ENCODE assay signal across 17 cellular contexts in genomic region chr16:5296163-5296562, GRCh38.
DNase-seq lines count a peak whose midpoint lies in the region; ATAC-seq, FAIRE-seq and TF ChIP-seq lines count a peak whose summit lies in the region.
"Had no signal": no experiment of that assay in that cellular context is flagged by ENCODE, and none has a peak within 500 bp of the region (broad histone marks: within the 10 kb centered on the region; RNA-seq: fewer than 3 reads in every experiment).

No MANE protein-coding gene starts in this region.

- no peak overlapping the region for H2BK15ac ChIP-seq in H9 (ENCODE audit: low read depth, low read length)

- H3K14ac ChIP-seq in H9 (ENCODE audit: insufficient read depth, low read length), result no peak overlapping the region

- ATAC-seq in GM18867 (IDR thresholded peaks at IDR 0.05; ENCODE audit: unreplicated experiment), result no peak
- ATAC-seq in pancreas, result no peak
- ATAC-seq: HCT116 had no signal

- no peak overlapping the region for H2AK5ac ChIP-seq in H9 (ENCODE audit: insufficient read length, low read length)

- no peak overlapping the region for H2BK120ac ChIP-seq in H9 (ENCODE audit: low read depth, low read length, poor library complexity, severe bottlenecking)

- no peak overlapping the region for H3K4me2 ChIP-seq in H9 (ENCODE audit: insufficient read depth, insufficient read length, low read length)
- H3K4me2 ChIP-seq in neural progenitor cell, result no peak overlapping the region

- no peaks in the 10 kb centered on the region for H3K23me2 ChIP-seq in H9 (ENCODE audit: insufficient read length, low read depth, low read length, poor library complexity, severe bottlenecking)

- H3K9me3 ChIP-seq in H9 (ENCODE audit: control insufficient read depth, low read depth, low read length), result no peaks in the 10 kb centered on the region
- H3K9me3 ChIP-seq in esophagus muscularis mucosa, result no peaks in the 10 kb centered on the region
- no peaks in the 10 kb centered on the region for H3K9me3 ChIP-seq in neural progenitor cell (ENCODE audit: low read depth)
- no peaks in the 10 kb centered on the region for H3K9me3 ChIP-seq in pancreas
- H3K9me3 ChIP-seq in uterus, result no peaks in the 10 kb centered on the region

- peaks cover 2 to 9% (median 8%) of the 10 kb centered on the region in 3 experiments; a peak in 4 of 7 replicates for H3K36me3 Mint-ChIP-seq in H9 (ENCODE audit: insufficient read depth in 1 of 3, low read depth in 3 of 3)
- H3K36me3 Mint-ChIP-seq in neural progenitor cell, result no peaks in the 10 kb centered on the region
- H3K36me3 Mint-ChIP-seq: CD4-positive, alpha-beta memory T cell had no signal

- H3K79me2 ChIP-seq in H9 (ENCODE audit: insufficient read depth, low read length) (no peaks in the 10 kb centered on the region), neural progenitor cell (ENCODE audit: low read depth) (no peaks in the 10 kb centered on the region)

- no peaks in the 10 kb centered on the region for H4K20me1 ChIP-seq in H9 (ENCODE audit: control insufficient read depth, insufficient read depth, insufficient read length)
- H4K20me1 ChIP-seq in neural progenitor cell (ENCODE audit: low read depth), result no peaks in the 10 kb centered on the region

- no peak overlapping the region for H2BK20ac ChIP-seq in H9 (ENCODE audit: low read depth, low read length, poor library complexity, severe bottlenecking)

- TF ChIP-seq POLR2A in esophagus muscularis mucosa (IDR thresholded peaks at IDR 0.05; ENCODE audit: low read depth) (no peak), uterus (IDR thresholded peaks at IDR 0.05) (no peak)

- H3K23ac ChIP-seq in H9 (ENCODE audit: insufficient read length, low read depth, low read length), result no peak overlapping the region

- H3K9ac ChIP-seq in H9 (ENCODE audit: extremely low read depth, insufficient read length, low read length) (no peak overlapping the region), neural progenitor cell (no peak overlapping the region)
- H3K9ac ChIP-seq: GM23248 had no signal

- H2BK5ac ChIP-seq in H9 (ENCODE audit: insufficient read length, low read length), result no peak overlapping the region

- H3F3A ChIP-seq in neural progenitor cell (ENCODE audit: low read depth), result peaks cover 4% of the 10 kb centered on the region

- H3K27me3 ChIP-seq in H9 (ENCODE audit: insufficient read depth, low read length) (no peaks in the 10 kb centered on the region), esophagus muscularis mucosa (no peaks in the 10 kb centered on the region), neural progenitor cell (no peaks in the 10 kb centered on the region), pancreas (peaks cover 0 to 4% (median 0%) of the 10 kb centered on the region in 4 donors), uterus (no peaks in the 10 kb centered on the region)

- no CpG with 5 or more reads among the region's 3 CpGs for WGBS in H9 (ENCODE audit: extremely low coverage, insufficient read length, low lambda C conversion rate)
- 61% methylated on average over 3 of the region's 3 CpGs for WGBS in esophagus muscularis mucosa
- 28 to 44% methylated on average over 3 of the region's 3 CpGs for WGBS in pancreas, 2 donors

- H3K9me3 Mint-ChIP-seq in H9 (peaks cover 0 to 5% of the 10 kb centered on the region in 2 experiments; a peak in 3 of 5 replicates), neural progenitor cell (peaks cover 3% of the 10 kb centered on the region)

- H3K4me3 ChIP-seq in esophagus muscularis mucosa, result no peak overlapping the region
- no peak overlapping the region for H3K4me3 ChIP-seq in neural progenitor cell
- no peak overlapping the region for H3K4me3 ChIP-seq in pancreas
- no peak overlapping the region for H3K4me3 ChIP-seq in uterus
- H3K4me3 ChIP-seq: GM23248 had no signal

- H3K18ac ChIP-seq in H9 (ENCODE audit: insufficient read length, low read depth, low read length), result no peak overlapping the region

- H3K27me3 Mint-ChIP-seq in H9 (ENCODE audit: low read depth) (peaks cover 1% of the 10 kb centered on the region; the same call in 1 of the 2 replicates), neural progenitor cell (ENCODE audit: insufficient read depth, low read depth) (peaks cover 2% of the 10 kb centered on the region)

- H3K56ac ChIP-seq in H9 (ENCODE audit: insufficient read length, low read depth, low read length), result no peak overlapping the region

- TF ChIP-seq CTCF in H9 (conservative IDR thresholded peaks at IDR 0.05), result no peak
- TF ChIP-seq CTCF in esophagus muscularis mucosa (IDR thresholded peaks at IDR 0.05), result no peak
- TF ChIP-seq CTCF in neural progenitor cell (IDR thresholded peaks at IDR 0.05), result no peak
- TF ChIP-seq CTCF in pancreas (IDR thresholded peaks at IDR 0.05), result no peak
- TF ChIP-seq CTCF in uterus (IDR thresholded peaks at IDR 0.05), result no peak

- H2BK12ac ChIP-seq in H9 (ENCODE audit: insufficient read length, low read depth, low read length), result no peak overlapping the region

- FAIRE-seq in pancreas (lab: Jason Lieb, UNC), result no peak
- FAIRE-seq: G401.6, GM12892, GM19239, H54 had no signal

- H3K4me1 ChIP-seq in H9 (ENCODE audit: insufficient read depth, low read length), result peaks cover 4% of the 10 kb centered on the region; the same call in 1 of the 2 replicates
- no peaks in the 10 kb centered on the region for H3K4me1 ChIP-seq in esophagus muscularis mucosa
- peaks cover 5% of the 10 kb centered on the region for H3K4me1 ChIP-seq in neural progenitor cell
- no peaks in the 10 kb centered on the region for H3K4me1 ChIP-seq in pancreas
- H3K4me1 ChIP-seq in uterus, result no peaks in the 10 kb centered on the region

- intact Hi-C loops in esophagus muscularis mucosa (cut with DNase I) (no loop called here), pancreas (cut with DNase I) (no loop called here), uterus (cut with DNase I; ENCODE audit: low total_unique reads) (no loop called here)

- H3K27ac ChIP-seq in H9 (ENCODE audit: insufficient read length, low read depth, low read length) (no peak overlapping the region), esophagus muscularis mucosa (replicated peaks in 1 of 4) (no peak overlapping the region), neural progenitor cell (no peak overlapping the region), pancreas (no peak overlapping the region), uterus (no peak overlapping the region)
- H3K27ac ChIP-seq: GM23248 had no signal

- no peaks in the 10 kb centered on the region for H3K79me1 ChIP-seq in H9 (ENCODE audit: insufficient read depth, low read depth, low read length, poor library complexity, severe bottlenecking)

- no peak overlapping the region for H4K5ac ChIP-seq in H9 (ENCODE audit: insufficient read length, low read depth, low read length)

- no peak overlapping the region for H4K91ac ChIP-seq in H9 (ENCODE audit: insufficient read length, low read depth, low read length)

- H3K27ac Mint-ChIP-seq in H9, result peak overlapping the region in 2 of 3 experiments; percentile 1 to 46; a peak in 2 of 7 replicates
- H3K27ac Mint-ChIP-seq in neural progenitor cell, result no peak overlapping the region
- H3K27ac Mint-ChIP-seq: CD4-positive, alpha-beta memory T cell had no signal

- H3K36me3 ChIP-seq in esophagus muscularis mucosa (no peaks in the 10 kb centered on the region), neural progenitor cell (no peaks in the 10 kb centered on the region), pancreas (no peaks in the 10 kb centered on the region), uterus (no peaks in the 10 kb centered on the region)

- H3K4me1 Mint-ChIP-seq in H9 (peaks cover 22 to 27% of the 10 kb centered on the region in 2 experiments), neural progenitor cell (peaks cover 4% of the 10 kb centered on the region)
- H3K4me1 Mint-ChIP-seq: CD4-positive, alpha-beta memory T cell had no signal

- no peak overlapping the region for H4K8ac ChIP-seq in H9 (replicated peaks; ENCODE audit: insufficient read length, low read depth, low read length)

- no peak overlapping the region for H3T11ph ChIP-seq in H9 (ENCODE audit: low read length)

- TF ChIP-seq EP300 in esophagus muscularis mucosa (IDR thresholded peaks at IDR 0.05), result no peak

- H2AFZ ChIP-seq in H9 (ENCODE audit: low read length) (no peak overlapping the region), neural progenitor cell (replicated peaks) (peak overlapping the region; percentile 42)
- H2AFZ ChIP-seq: GM23248 had no signal

- DNase-seq in H9 (no peak), esophagus muscularis mucosa (ENCODE audit: extremely low spot score) (peak; percentile 77), neural progenitor cell (ENCODE audit: low spot score) (no peak), pancreas (no peak), uterus (no peak)
- DNase-seq: C1 segment of cervical spinal cord; Calu3; CD4-positive, alpha-beta memory T cell; COR-L47; DND-41; GM23248 had no signal

- H3K4ac ChIP-seq in H9 (ENCODE audit: low read depth, low read length), result no peak overlapping the region

- H3K4me3 Mint-ChIP-seq in H9, result no peak overlapping the region
- H3K4me3 Mint-ChIP-seq in neural progenitor cell, result no peak overlapping the region
- H3K4me3 Mint-ChIP-seq: CD4-positive, alpha-beta memory T cell had no signal
